In genomic region chr5:10307206-10308148, GRCh38 we compare ENCODE assay signal across 9 cellular contexts. TPM values are rescaled to one million over a fixed set of nuclear protein-coding genes. Genes with fewer than 3 reads are reported as not detected.
DNase-seq lines count a peak whose midpoint lies in the region; ATAC-seq and TF ChIP-seq lines count a peak whose summit lies in the region.
"Had no signal": no experiment of that assay in that cellular context is flagged by ENCODE, and none has a peak within 500 bp of the region (broad histone marks: within the 10 kb centered on the region; RNA-seq: fewer than 3 reads in every experiment).

Gene CMBL, minus strand, starts transcription at chr5:10307902. Its CDS starts 17,140 bp downstream, at chr5:10290762.

- intact Hi-C loops in activated CD4-positive, alpha-beta T cell treated with anti-CD3 and anti-CD28 coated beads for 36 hours (cut with DNase I, micrococcal nuclease): no loop called here
- intact Hi-C loops in stomach (cut with DNase I; ENCODE audit: low total_unique reads): no loop called here

- DNase-seq in activated CD4-positive, alpha-beta T cell treated with anti-CD3 and anti-CD28 coated beads for 36 hours: peak; percentile 43
- DNase-seq in activated CD4-positive, alpha-beta T cell treated with anti-CD3 and anti-CD28 coated beads for 1 hour: no peak
- peak; percentile 16 for DNase-seq in HFFc6
- peak; percentile 74 for DNase-seq in NCI-H1105 (lab: John Stamatoyannopoulos, UW)
- peak; percentile 58 for DNase-seq in WTC11 (ENCODE audit: low spot score)
- DNase-seq in memory B cell (ENCODE audit: low spot score in 2 of 2): peak; percentile 2 to 13
- DNase-seq in stomach: no peak
- DNase-seq: DND-41 had no signal

- H3K9me3 ChIP-seq in endocrine pancreas (ENCODE audit: control insufficient read depth, low read length): no peaks in the 10 kb centered on the region
- H3K9me3 ChIP-seq in stomach: no peaks in the 10 kb centered on the region

- H3K4me1 Mint-ChIP-seq in activated CD4-positive, alpha-beta T cell treated with anti-CD3 and anti-CD28 coated beads for 36 hours: peaks cover 16% of the 10 kb centered on the region
- H3K4me1 Mint-ChIP-seq in HFFc6 (ENCODE audit: low read depth) (peaks cover 54% of the 10 kb centered on the region), WTC11 (peaks cover 30% of the 10 kb centered on the region), memory B cell (peaks cover 7% of the 10 kb centered on the region)

- H3K9ac ChIP-seq in endocrine pancreas (ENCODE audit: control insufficient read depth, insufficient read depth, low read length): peak within 1 kb of the TSS; percentile 66

- POLR2A ChIA-PET in activated CD4-positive, alpha-beta T cell treated with anti-CD3 and anti-CD28 coated beads for 36 hours (lab: Charles Lee): no interaction called here
- POLR2A ChIA-PET in WTC11 (lab: Charles Lee): no interaction called here

- no peak for TF ChIP-seq POLR2A in stomach (IDR thresholded peaks at IDR 0.05)

- H3K36me3 ChIP-seq in endocrine pancreas (ENCODE audit: control insufficient read depth, insufficient read depth, low read length) (no peaks in the 10 kb centered on the region), stomach (no peaks in the 10 kb centered on the region)

- TF ChIP-seq EP300 in stomach (IDR thresholded peaks at IDR 0.05): no peak

- CTCF ChIA-PET in activated CD4-positive, alpha-beta T cell treated with anti-CD3 and anti-CD28 coated beads for 36 hours (lab: Charles Lee): interaction anchor here (0.8 kb wide), 1 partner anchor 24 kb away, joined by 3 read pairs; no protein-coding TSS in a partner anchor
- CTCF ChIA-PET in WTC11 (lab: Charles Lee): no interaction called here

- no peaks in the 10 kb centered on the region for H3K9me3 Mint-ChIP-seq in activated CD4-positive, alpha-beta T cell treated with anti-CD3 and anti-CD28 coated beads for 36 hours (ENCODE audit: low read depth)
- H3K9me3 Mint-ChIP-seq in HFFc6: no peaks in the 10 kb centered on the region
- H3K9me3 Mint-ChIP-seq in WTC11: peaks cover 26% of the 10 kb centered on the region
- no peaks in the 10 kb centered on the region for H3K9me3 Mint-ChIP-seq in memory B cell

- H3K27ac Mint-ChIP-seq in activated CD4-positive, alpha-beta T cell treated with anti-CD3 and anti-CD28 coated beads for 36 hours: no peak within 1 kb of the TSS
- H3K27ac Mint-ChIP-seq in HFFc6 (peak within 1 kb of the TSS; percentile 73), WTC11 (peak within 1 kb of the TSS; percentile 84), memory B cell (no peak within 1 kb of the TSS)

- TF ChIP-seq CTCF in HFFc6 (IDR thresholded peaks at IDR 0.05) (no peak), WTC11 (IDR thresholded peaks at IDR 0.05) (no peak), stomach (IDR thresholded peaks at IDR 0.05) (no peak)

- H3K27me3 Mint-ChIP-seq in activated CD4-positive, alpha-beta T cell treated with anti-CD3 and anti-CD28 coated beads for 36 hours: peaks cover 27% of the 10 kb centered on the region
- H3K27me3 Mint-ChIP-seq in HFFc6 (ENCODE audit: insufficient read depth): peaks cover 2% of the 10 kb centered on the region; the same call in 1 of the 2 replicates
- peaks cover 10% of the 10 kb centered on the region for H3K27me3 Mint-ChIP-seq in WTC11 (ENCODE audit: low read depth)
- H3K27me3 Mint-ChIP-seq in memory B cell: peaks cover 25% of the 10 kb centered on the region

- H3K27ac ChIP-seq in stomach: peak within 1 kb of the TSS; percentile 77 to 90 (median 88)

- WGBS in stomach, 5 donors: 4 to 10% (median 8%) methylated on average over 34 to 56 of the region's 56 CpGs

- H3K4me1 ChIP-seq in endocrine pancreas (ENCODE audit: control insufficient read depth, insufficient read depth, low read length): no peaks in the 10 kb centered on the region
- H3K4me1 ChIP-seq in stomach: peaks cover 13 to 64% (median 43%) of the 10 kb centered on the region in 4 donors

- H3K27me3 ChIP-seq in endocrine pancreas (ENCODE audit: control insufficient read depth, insufficient read depth, low read length) (no peaks in the 10 kb centered on the region), stomach (no peaks in the 10 kb centered on the region)

- H3K4me3 ChIP-seq in endocrine pancreas (ENCODE audit: control insufficient read depth, insufficient read depth, low read length) (peak within 1 kb of the TSS; percentile 41), stomach (peak within 1 kb of the TSS; percentile 58 to 68 (median 62))

- H3K4me3 Mint-ChIP-seq in activated CD4-positive, alpha-beta T cell treated with anti-CD3 and anti-CD28 coated beads for 36 hours: peak within 1 kb of the TSS; percentile 70
- peak within 1 kb of the TSS; percentile 94 for H3K4me3 Mint-ChIP-seq in HFFc6
- peak within 1 kb of the TSS; percentile 88 for H3K4me3 Mint-ChIP-seq in WTC11
- H3K4me3 Mint-ChIP-seq in memory B cell: peak within 1 kb of the TSS; percentile 91

- no peaks in the 10 kb centered on the region for H3K36me3 Mint-ChIP-seq in activated CD4-positive, alpha-beta T cell treated with anti-CD3 and anti-CD28 coated beads for 36 hours (ENCODE audit: low read depth)
- H3K36me3 Mint-ChIP-seq in HFFc6 (ENCODE audit: low read depth): no peaks in the 10 kb centered on the region; the same call in 1 of the 2 replicates
- H3K36me3 Mint-ChIP-seq in WTC11: peaks cover 24% of the 10 kb centered on the region
- peaks cover 2% of the 10 kb centered on the region for H3K36me3 Mint-ChIP-seq in memory B cell

- peak; percentile 63 for ATAC-seq in activated CD4-positive, alpha-beta T cell treated with anti-CD3 and anti-CD28 coated beads for 36 hours
- ATAC-seq in WTC11 (peak; percentile 61), memory B cell (ENCODE audit: low read depth) (peak; percentile 74)

TF ChIP-seq in WTC11, 78 proteins besides CTCF, POLR2A, EP300 and RAD21 (continues in another document):
- TF ChIP-seq, protein P1, sequence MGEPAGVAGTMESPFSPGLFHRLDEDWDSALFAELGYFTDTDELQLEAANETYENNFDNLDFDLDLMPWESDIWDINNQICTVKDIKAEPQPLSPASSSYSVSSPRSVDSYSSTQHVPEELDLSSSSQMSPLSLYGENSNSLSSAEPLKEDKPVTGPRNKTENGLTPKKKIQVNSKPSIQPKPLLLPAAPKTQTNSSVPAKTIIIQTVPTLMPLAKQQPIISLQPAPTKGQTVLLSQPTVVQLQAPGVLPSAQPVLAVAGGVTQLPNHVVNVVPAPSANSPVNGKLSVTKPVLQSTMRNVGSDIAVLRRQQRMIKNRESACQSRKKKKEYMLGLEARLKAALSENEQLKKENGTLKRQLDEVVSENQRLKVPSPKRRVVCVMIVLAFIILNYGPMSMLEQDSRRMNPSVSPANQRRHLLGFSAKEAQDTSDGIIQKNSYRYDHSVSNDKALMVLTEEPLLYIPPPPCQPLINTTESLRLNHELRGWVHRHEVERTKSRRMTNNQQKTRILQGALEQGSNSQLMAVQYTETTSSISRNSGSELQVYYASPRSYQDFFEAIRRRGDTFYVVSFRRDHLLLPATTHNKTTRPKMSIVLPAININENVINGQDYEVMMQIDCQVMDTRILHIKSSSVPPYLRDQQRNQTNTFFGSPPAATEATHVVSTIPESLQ (CRISPR knock-in tag; IDR thresholded peaks at IDR 0.05): no peak
- no peak for TF ChIP-seq ZBTB21 (CRISPR knock-in tag; IDR thresholded peaks at IDR 0.05; ENCODE audit: borderline replicate concordance)
- TF ChIP-seq MXD4 (CRISPR knock-in tag; IDR thresholded peaks at IDR 0.05; ENCODE audit: borderline replicate concordance): no peak
- peak; percentile 51 for TF ChIP-seq FOXK1 (CRISPR knock-in tag; IDR thresholded peaks at IDR 0.05)
- TF ChIP-seq, protein P2, sequence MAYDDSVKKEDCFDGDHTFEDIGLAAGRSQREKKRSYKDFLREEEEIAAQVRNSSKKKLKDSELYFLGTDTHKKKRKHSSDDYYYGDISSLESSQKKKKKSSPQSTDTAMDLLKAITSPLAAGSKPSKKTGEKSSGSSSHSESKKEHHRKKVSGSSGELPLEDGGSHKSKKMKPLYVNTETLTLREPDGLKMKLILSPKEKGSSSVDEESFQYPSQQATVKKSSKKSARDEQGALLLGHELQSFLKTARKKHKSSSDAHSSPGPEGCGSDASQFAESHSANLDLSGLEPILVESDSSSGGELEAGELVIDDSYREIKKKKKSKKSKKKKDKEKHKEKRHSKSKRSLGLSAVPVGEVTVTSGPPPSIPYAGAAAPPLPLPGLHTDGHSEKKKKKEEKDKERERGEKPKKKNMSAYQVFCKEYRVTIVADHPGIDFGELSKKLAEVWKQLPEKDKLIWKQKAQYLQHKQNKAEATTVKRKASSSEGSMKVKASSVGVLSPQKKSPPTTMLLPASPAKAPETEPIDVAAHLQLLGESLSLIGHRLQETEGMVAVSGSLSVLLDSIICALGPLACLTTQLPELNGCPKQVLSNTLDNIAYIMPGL (CRISPR knock-in tag; IDR thresholded peaks at IDR 0.05): peak; percentile 66; the same call in 1 of the 2 replicates
- TF ChIP-seq ZNF425 (CRISPR knock-in tag; conservative IDR thresholded peaks at IDR 0.05): no peak

RNA-seq across cellular contexts. Expression of gene CMBL, which starts in this region (rescaled TPM):
- under 1 TPM; 0.46 to 0.66 TPM for total RNA-seq in activated CD4-positive, alpha-beta T cell treated with anti-CD3 and anti-CD28 coated beads for 36 hours
- 10 to 100 TPM; 30.2 to 39.0 (median 38.0) TPM for total RNA-seq in HFFc6 (2021; fragmentation: NEBNext Ultra II Directional; extraction: Animal tissue kit (Norgen Biotek cat#: 25700))
- total RNA-seq in WTC11 (2021): 26.7 to 34.0 TPM (median 27.7 TPM) in 3 replicates
- 10 to 100 TPM in 3 of 5 donors, 1 to 10 TPM in 1, not detected in 1; 2.7 to 23.1 (median 16.7) TPM for total RNA-seq in stomach
- 100 to 1,000 TPM in 1 of 3 donors, 10 to 100 TPM in 2; 19.0 to 153 (median 33.9) TPM for polyA plus RNA-seq in stomach

Comparison
In these comparisons a context has a peak if more than half of its experiments do, and no peak if none do; other contexts are left out.
1. Peak in DNase-seq and ATAC-seq in activated CD4-positive, alpha-beta T cell treated with anti-CD3 and anti-CD28 coated beads for 36 hours; RNA of the gene not detected or under 1 TPM.
2. DNase-seq: peak in HFFc6 (single experiment), NCI-H1105 (single experiment), WTC11 (single experiment) and memory B cell (2 of 2); none in activated CD4-positive, alpha-beta T cell treated with anti-CD3 and anti-CD28 coated beads for 1 hour (single experiment) and stomach (single experiment).
3. H3K27ac Mint-ChIP-seq: peak in HFFc6 (single experiment) and WTC11 (single experiment); none in activated CD4-positive, alpha-beta T cell treated with anti-CD3 and anti-CD28 coated beads for 36 hours (single experiment) and memory B cell (single experiment).
4. Peak in every context shown above with its lines, with median percentiles within 50 percentile points of each other: ATAC-seq and H3K4me3 Mint-ChIP-seq.